ENCODE assay signal across 9 cellular contexts in genomic region chr11:2777396-2777795, GRCh38.
DNase-seq lines count a peak whose midpoint lies in the region; ATAC-seq, FAIRE-seq and TF ChIP-seq lines count a peak whose summit lies in the region.
"Had no signal": no experiment of that assay in that cellular context is flagged by ENCODE, and none has a peak within 500 bp of the region (broad histone marks: within the 10 kb centered on the region; RNA-seq: fewer than 3 reads in every experiment).

No MANE protein-coding gene starts in this region.

- no peak overlapping the region for H3K9ac ChIP-seq in astrocyte (ENCODE audit: low read length)

- H3K4me3 Mint-ChIP-seq in activated CD4-positive, alpha-beta T cell treated with anti-CD3 and anti-CD28 coated beads for 36 hours: no peak overlapping the region
- H3K4me3 Mint-ChIP-seq in activated CD4-positive, alpha-beta T cell treated with anti-CD3 and anti-CD28 coated beads, Interleukin-2, amount 10 ng/mL, durations not matched to agents 24 days and 14 days: no peak overlapping the region
- no peak overlapping the region for H3K4me3 Mint-ChIP-seq in astrocyte (ENCODE audit: unreplicated experiment)

- H3K4me1 Mint-ChIP-seq in activated CD4-positive, alpha-beta T cell treated with anti-CD3 and anti-CD28 coated beads for 36 hours: peaks cover 15% of the 10 kb centered on the region
- peaks cover 6% of the 10 kb centered on the region for H3K4me1 Mint-ChIP-seq in activated CD4-positive, alpha-beta T cell treated with anti-CD3 and anti-CD28 coated beads, Interleukin-2, amount 10 ng/mL, durations not matched to agents 24 days and 14 days
- H3K4me1 Mint-ChIP-seq in astrocyte (ENCODE audit: low read depth, unreplicated experiment): peaks cover 11% of the 10 kb centered on the region

- H3K4me2 ChIP-seq in astrocyte (ENCODE audit: low read length): peak overlapping the region; percentile 9
- H3K4me2 ChIP-seq in hepatocyte: no peak overlapping the region

- TF ChIP-seq CTCF in astrocyte (IDR thresholded peaks at IDR 0.05; ENCODE audit: insufficient read depth, low read depth, low read length): no peak
- TF ChIP-seq CTCF in hepatocyte (IDR thresholded peaks at IDR 0.05; ENCODE audit: poor library complexity): no peak
- TF ChIP-seq CTCF in thyroid gland (IDR thresholded peaks at IDR 0.05): no peak

- no peaks in the 10 kb centered on the region for H3K9me3 Mint-ChIP-seq in activated CD4-positive, alpha-beta T cell treated with anti-CD3 and anti-CD28 coated beads for 36 hours (ENCODE audit: low read depth)
- H3K9me3 Mint-ChIP-seq in activated CD4-positive, alpha-beta T cell treated with anti-CD3 and anti-CD28 coated beads, Interleukin-2, amount 10 ng/mL, durations not matched to agents 24 days and 14 days: no peaks in the 10 kb centered on the region
- H3K9me3 Mint-ChIP-seq in astrocyte (ENCODE audit: unreplicated experiment): peaks cover 2% of the 10 kb centered on the region

- no peak for ATAC-seq in activated CD4-positive, alpha-beta T cell treated with anti-CD3 and anti-CD28 coated beads for 36 hours
- no peak for ATAC-seq in GM21360 (IDR thresholded peaks at IDR 0.05; ENCODE audit: unreplicated experiment)

- H3K27ac Mint-ChIP-seq in activated CD4-positive, alpha-beta T cell treated with anti-CD3 and anti-CD28 coated beads for 36 hours: no peak overlapping the region
- no peak overlapping the region for H3K27ac Mint-ChIP-seq in activated CD4-positive, alpha-beta T cell treated with anti-CD3 and anti-CD28 coated beads, Interleukin-2, amount 10 ng/mL, durations not matched to agents 24 days and 14 days
- H3K27ac Mint-ChIP-seq in astrocyte (ENCODE audit: unreplicated experiment): no peak overlapping the region

- peaks cover 9% of the 10 kb centered on the region for H3K27me3 ChIP-seq in astrocyte (ENCODE audit: insufficient read depth, low read length)
- peaks cover 3% of the 10 kb centered on the region for H3K27me3 ChIP-seq in hepatocyte
- H3K27me3 ChIP-seq in thyroid gland: no peaks in the 10 kb centered on the region

- H3K4me3 ChIP-seq in astrocyte (ENCODE audit: insufficient read depth, low read depth, low read length) (no peak overlapping the region), hepatocyte (no peak overlapping the region), thyroid gland (replicated peaks in 1 of 3) (no peak overlapping the region)

- intact Hi-C loops in activated CD4-positive, alpha-beta T cell treated with anti-CD3 and anti-CD28 coated beads for 36 hours (cut with DNase I, micrococcal nuclease): no loop called here
- intact Hi-C loops in activated CD4-positive, alpha-beta T cell treated with anti-CD3 and anti-CD28 coated beads, Interleukin-2, amount 10 ng/mL, durations not matched to agents 24 days and 14 days (cut with micrococcal nuclease): no loop called here
- intact Hi-C loops in thyroid gland (cut with DNase I): no loop called here

- TF ChIP-seq POLR2A in thyroid gland (IDR thresholded peaks at IDR 0.05): no peak

- WGBS in hepatocyte (ENCODE audit: low lambda C conversion rate, missing lambda C conversion rate): 84% methylated on average over 8 of the region's 8 CpGs
- WGBS in thyroid gland, 2 donors: 72 to 82% methylated on average over 4 to 8 of the region's 8 CpGs

- H3K79me2 ChIP-seq in astrocyte (ENCODE audit: insufficient read depth, low read length): no peaks in the 10 kb centered on the region
- H3K79me2 ChIP-seq in hepatocyte: no peaks in the 10 kb centered on the region

- no peaks in the 10 kb centered on the region for H3K27me3 Mint-ChIP-seq in activated CD4-positive, alpha-beta T cell treated with anti-CD3 and anti-CD28 coated beads for 36 hours
- no peaks in the 10 kb centered on the region for H3K27me3 Mint-ChIP-seq in activated CD4-positive, alpha-beta T cell treated with anti-CD3 and anti-CD28 coated beads, Interleukin-2, amount 10 ng/mL, durations not matched to agents 24 days and 14 days
- peaks cover 33% of the 10 kb centered on the region for H3K27me3 Mint-ChIP-seq in astrocyte (ENCODE audit: low read depth, unreplicated experiment)

- H3K9me2 ChIP-seq in hepatocyte (replicated peaks; ENCODE audit: insufficient read depth): no peaks in the 10 kb centered on the region

- no peak for FAIRE-seq in astrocyte (lab: Jason Lieb, UNC)

- no peaks in the 10 kb centered on the region for H3K36me3 Mint-ChIP-seq in activated CD4-positive, alpha-beta T cell treated with anti-CD3 and anti-CD28 coated beads for 36 hours (ENCODE audit: low read depth)
- H3K36me3 Mint-ChIP-seq in activated CD4-positive, alpha-beta T cell treated with anti-CD3 and anti-CD28 coated beads, Interleukin-2, amount 10 ng/mL, durations not matched to agents 24 days and 14 days (ENCODE audit: low read depth): no peaks in the 10 kb centered on the region
- H3K36me3 Mint-ChIP-seq in astrocyte (ENCODE audit: low read depth, unreplicated experiment): peaks cover 2% of the 10 kb centered on the region

- H2AFZ ChIP-seq in astrocyte (ENCODE audit: low read depth, low read length) (no peak overlapping the region), hepatocyte (no peak overlapping the region)

- POLR2A ChIA-PET in activated CD4-positive, alpha-beta T cell treated with anti-CD3 and anti-CD28 coated beads for 36 hours (lab: Charles Lee): no interaction called here

- peaks cover 5% of the 10 kb centered on the region for H4K20me1 ChIP-seq in astrocyte (ENCODE audit: insufficient read depth, low read length)
- no peaks in the 10 kb centered on the region for H4K20me1 ChIP-seq in hepatocyte (ENCODE audit: insufficient read depth, poor library complexity, severe bottlenecking)

- peak; percentile 2 for DNase-seq in activated CD4-positive, alpha-beta T cell treated with anti-CD3 and anti-CD28 coated beads for 36 hours
- DNase-seq in activated CD4-positive, alpha-beta T cell treated with anti-CD3 and anti-CD28 coated beads, Interleukin-2, amount 10 ng/mL, durations not matched to agents 24 days and 14 days: no peak
- DNase-seq in astrocyte (ENCODE audit: low read depth) (peak; percentile 27), hepatocyte (ENCODE audit: low spot score) (peak; percentile 17), thyroid gland (peak in 1 of 2 donors; percentile 6), NCI-H748 (lab: John Stamatoyannopoulos, UW; ENCODE audit: unreplicated experiment) (no peak), DMS53 (lab: John Stamatoyannopoulos, UW) (no peak)
- DNase-seq: naive B cell had no signal

- H3K36me3 ChIP-seq in astrocyte (ENCODE audit: insufficient read depth, low read length): no peaks in the 10 kb centered on the region
- no peaks in the 10 kb centered on the region for H3K36me3 ChIP-seq in hepatocyte (replicated peaks; ENCODE audit: insufficient read depth, low read depth)
- no peaks in the 10 kb centered on the region for H3K36me3 ChIP-seq in thyroid gland

- H3K4me1 ChIP-seq in astrocyte (ENCODE audit: insufficient read depth, low read length) (peaks cover 15% of the 10 kb centered on the region), hepatocyte (ENCODE audit: insufficient read depth) (peaks cover 48% of the 10 kb centered on the region), thyroid gland (peaks cover 34 to 46% of the 10 kb centered on the region in 2 donors)

- H3K9me3 ChIP-seq in astrocyte (ENCODE audit: insufficient read depth, low read depth, low read length) (no peaks in the 10 kb centered on the region), hepatocyte (ENCODE audit: low read depth) (no peaks in the 10 kb centered on the region), thyroid gland (no peaks in the 10 kb centered on the region)

- CTCF ChIA-PET in activated CD4-positive, alpha-beta T cell treated with anti-CD3 and anti-CD28 coated beads for 36 hours (lab: Charles Lee): interaction anchor here (0.6 kb wide), 1 partner anchor 495 kb away, joined by 3 read pairs; no protein-coding TSS in a partner anchor

- no peak overlapping the region for H3K27ac ChIP-seq in astrocyte (ENCODE audit: low read depth, low read length)
- H3K27ac ChIP-seq in hepatocyte: no peak overlapping the region
- peak overlapping the region in 2 of 3 donors; percentile 92 to 93 for H3K27ac ChIP-seq in thyroid gland

Comparison
In these comparisons a context has a peak if more than half of its experiments do, and no peak if none do; other contexts are left out.
1. DNase-seq: peak in activated CD4-positive, alpha-beta T cell treated with anti-CD3 and anti-CD28 coated beads for 36 hours (single experiment), astrocyte (single experiment) and hepatocyte (single experiment); none in activated CD4-positive, alpha-beta T cell treated with anti-CD3 and anti-CD28 coated beads, Interleukin-2, amount 10 ng/mL, durations not matched to agents 24 days and 14 days (single experiment), NCI-H748 (single experiment) and DMS53 (single experiment).
2. H3K27ac ChIP-seq: peak in thyroid gland (2 of 3); none in astrocyte (single experiment) and hepatocyte (single experiment).